ENCODE assay signal across 29 cellular contexts in the genomic region with DNA sequence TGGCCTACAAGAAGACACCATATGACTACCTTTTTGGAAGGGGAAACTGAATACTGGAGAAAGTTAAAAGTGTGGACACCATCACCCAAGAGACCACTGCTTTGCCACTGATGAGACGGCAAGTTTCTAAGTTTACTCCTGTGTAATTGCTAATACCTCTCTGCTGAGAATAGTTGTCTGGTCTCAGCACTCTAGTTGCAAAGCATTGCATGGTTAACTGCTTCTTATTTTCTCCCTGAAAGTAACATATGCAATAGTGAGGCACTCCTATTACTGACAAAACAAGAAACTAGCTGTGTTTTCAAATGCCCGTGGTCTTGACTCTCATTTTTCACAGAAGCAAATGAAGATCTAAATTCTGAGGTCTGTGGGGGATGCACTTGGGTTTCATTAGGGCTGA.
"Had no signal": no experiment of that assay in that cellular context is flagged by ENCODE, and none has a peak within 500 bp of the region (broad histone marks: within the 10 kb centered on the region; RNA-seq: fewer than 3 reads in every experiment).

No MANE protein-coding gene starts in this region.

- DNase-seq: activated CD4-positive, alpha-beta T cell treated with anti-CD3 and anti-CD28 coated beads, Interleukin-2, amount 10 ng/mL, durations not matched to agents 24 days and 14 days; activated CD4-positive, alpha-beta T cell treated with anti-CD3 and anti-CD28 coated beads, Interleukin-2, amount 50 U/mL, for 4 hours; activated CD8-positive, alpha-beta T cell treated with anti-CD3 and anti-CD28 coated beads for 36 hours; activated effector memory CD4-positive, alpha-beta T cell treated with anti-CD3 and anti-CD28 coated beads, Interleukin-2, amount 50 U/mL, for 16 hours; activated naive CD4-positive, alpha-beta T cell; activated naive CD8-positive, alpha-beta T cell treated with anti-CD3 and anti-CD28 coated beads, Interleukin-2, amount 10 ng/mL, durations not matched to agents 7 days and 5 days; activated T-cell treated with anti-CD3 and anti-CD28 coated beads, Interleukin-2, amount 50 U/mL, for 1 hour; activated T-cell treated with anti-CD3 and anti-CD28 coated beads, Interleukin-2, amount 50 U/mL, for 72 hours; caudate nucleus; cerebellar nuclear complex; Karpas-422; KBM-7; NCI-H1105; NCI-H1436; NCI-H1694; NCI-H1930; NCI-H2081 treated with DMSO at 0.1 percent for 48 hours; NCI-H226; NCI-H446 treated with DMSO at 0.1 percent for 48 hours; NCI-H524; NCI-H69; NCI-H82; Right ventricle myocardium superior had no signal

- H3K9me3 Mint-ChIP-seq: activated CD4-positive, alpha-beta T cell treated with anti-CD3 and anti-CD28 coated beads, Interleukin-2, amount 10 ng/mL, durations not matched to agents 24 days and 14 days; activated CD8-positive, alpha-beta T cell treated with anti-CD3 and anti-CD28 coated beads for 36 hours; activated naive CD4-positive, alpha-beta T cell treated with anti-CD3 and anti-CD28 coated beads, Interleukin-2, amount 50 U/mL, for 24 hours; activated naive CD8-positive, alpha-beta T cell treated with anti-CD3 and anti-CD28 coated beads, Interleukin-2, amount 10 ng/mL, durations not matched to agents 7 days and 5 days; activated T-cell treated with anti-CD3 and anti-CD28 coated beads, Interleukin-2, amount 50 U/mL, for 72 hours; activated T-helper 17 cell treated with anti-CD3 and anti-CD28 coated beads, Interleukin-2, amount 50 U/mL, for 72 hours; brain; T-helper 1 cell treated with Interleukin-12 subunit alpha and Interleukin-12 subunit beta and Interleukin-4 antibody, amounts not matched to agents 30 μg/mL and 1 μg/mL, for 36 hours; T-helper 2 cell treated with Interferon-gamma antibody and Interleukin-4, amounts not matched to agents 5 μg/mL and 100 μg/mL, for 36 hours had no signal

- ATAC-seq: activated CD8-positive, alpha-beta T cell treated with anti-CD3 and anti-CD28 coated beads for 36 hours; activated T-cell treated with anti-CD3 and anti-CD28 coated beads, Interleukin-2, amount 50 U/mL, for 72 hours; activated T-helper 17 cell treated with anti-CD3 and anti-CD28 coated beads, Interleukin-2, amount 50 U/mL, for 72 hours; Panc1 had no signal

- H3K27ac Mint-ChIP-seq: activated CD4-positive, alpha-beta T cell treated with anti-CD3 and anti-CD28 coated beads, Interleukin-2, amount 10 ng/mL, durations not matched to agents 24 days and 14 days; activated CD8-positive, alpha-beta T cell treated with anti-CD3 and anti-CD28 coated beads for 36 hours; activated naive CD4-positive, alpha-beta T cell treated with anti-CD3 and anti-CD28 coated beads, Interleukin-2, amount 50 U/mL, for 24 hours; activated naive CD8-positive, alpha-beta T cell treated with anti-CD3 and anti-CD28 coated beads, Interleukin-2, amount 10 ng/mL, durations not matched to agents 7 days and 5 days; activated T-cell treated with anti-CD3 and anti-CD28 coated beads, Interleukin-2, amount 50 U/mL, for 72 hours; activated T-helper 17 cell treated with anti-CD3 and anti-CD28 coated beads, Interleukin-2, amount 50 U/mL, for 72 hours; brain; T-helper 1 cell treated with Interleukin-12 subunit alpha and Interleukin-12 subunit beta and Interleukin-4 antibody, amounts not matched to agents 30 μg/mL and 1 μg/mL, for 36 hours; T-helper 2 cell treated with Interferon-gamma antibody and Interleukin-4, amounts not matched to agents 5 μg/mL and 100 μg/mL, for 36 hours had no signal

- H3K36me3 Mint-ChIP-seq: activated naive CD4-positive, alpha-beta T cell treated with anti-CD3 and anti-CD28 coated beads, Interleukin-2, amount 50 U/mL, for 24 hours; activated naive CD8-positive, alpha-beta T cell treated with anti-CD3 and anti-CD28 coated beads, Interleukin-2, amount 10 ng/mL, durations not matched to agents 7 days and 5 days; brain had no signal

- H3K4me1 Mint-ChIP-seq: activated CD4-positive, alpha-beta T cell treated with anti-CD3 and anti-CD28 coated beads, Interleukin-2, amount 10 ng/mL, durations not matched to agents 24 days and 14 days; activated naive CD4-positive, alpha-beta T cell treated with anti-CD3 and anti-CD28 coated beads, Interleukin-2, amount 50 U/mL, for 24 hours; activated naive CD8-positive, alpha-beta T cell treated with anti-CD3 and anti-CD28 coated beads, Interleukin-2, amount 10 ng/mL, durations not matched to agents 7 days and 5 days; activated T-helper 17 cell treated with anti-CD3 and anti-CD28 coated beads, Interleukin-2, amount 50 U/mL, for 72 hours had no signal

- H3K27me3 Mint-ChIP-seq: activated CD8-positive, alpha-beta T cell treated with anti-CD3 and anti-CD28 coated beads for 36 hours; activated T-helper 17 cell treated with anti-CD3 and anti-CD28 coated beads, Interleukin-2, amount 50 U/mL, for 72 hours; brain had no signal

- H3K4me3 Mint-ChIP-seq: activated CD4-positive, alpha-beta T cell treated with anti-CD3 and anti-CD28 coated beads, Interleukin-2, amount 10 ng/mL, durations not matched to agents 24 days and 14 days; activated CD8-positive, alpha-beta T cell treated with anti-CD3 and anti-CD28 coated beads for 36 hours; activated naive CD4-positive, alpha-beta T cell treated with anti-CD3 and anti-CD28 coated beads, Interleukin-2, amount 50 U/mL, for 24 hours; activated naive CD8-positive, alpha-beta T cell treated with anti-CD3 and anti-CD28 coated beads, Interleukin-2, amount 10 ng/mL, durations not matched to agents 7 days and 5 days; activated T-cell treated with anti-CD3 and anti-CD28 coated beads, Interleukin-2, amount 50 U/mL, for 72 hours; activated T-helper 17 cell treated with anti-CD3 and anti-CD28 coated beads, Interleukin-2, amount 50 U/mL, for 72 hours; brain; T-helper 1 cell treated with Interleukin-12 subunit alpha and Interleukin-12 subunit beta and Interleukin-4 antibody, amounts not matched to agents 30 μg/mL and 1 μg/mL, for 36 hours; T-helper 2 cell treated with Interferon-gamma antibody and Interleukin-4, amounts not matched to agents 5 μg/mL and 100 μg/mL, for 36 hours had no signal
